Comparison of ENCODE assay signal across 8 cellular contexts in genomic region chr12:15789215-15790171, GRCh38. TPM values are rescaled to one million over a fixed set of nuclear protein-coding genes. Genes with fewer than 3 reads are reported as not detected.
DNase-seq lines count a peak whose midpoint lies in the region; ATAC-seq, FAIRE-seq and TF ChIP-seq lines count a peak whose summit lies in the region.

Gene EPS8, minus strand, starts transcription at chr12:15789388. Its CDS starts 106,437 bp downstream, at chr12:15682951.

- H3K36me3 Mint-ChIP-seq in T-cell (no peaks in the 10 kb centered on the region), progenitor cell of endocrine pancreas (ENCODE audit: insufficient read depth) (no peaks in the 10 kb centered on the region)

- H3K4me1 Mint-ChIP-seq in T-cell (peaks cover 17% of the 10 kb centered on the region in 3 donors), progenitor cell of endocrine pancreas (ENCODE audit: low read depth) (peaks cover 15% of the 10 kb centered on the region)

- no peaks in the 10 kb centered on the region for H3K9me3 ChIP-seq in upper lobe of left lung

- intact Hi-C loops in left cardiac atrium (cut with DNase I) = loop anchor here (5.0 to 10.0 kb wide), 4 partner anchors 68 to 187 kb away; no protein-coding TSS in a partner anchor

- POLR2A ChIA-PET in T-cell (lab: Charles Lee) = no interaction called here

- peak within 1 kb of the TSS; percentile 64 to 88 (median 80) for H3K4me3 ChIP-seq in upper lobe of left lung

- H3K4me3 Mint-ChIP-seq in T-cell (peak within 1 kb of the TSS; percentile 91 to 99 (median 95)), progenitor cell of endocrine pancreas (ENCODE audit: low read depth) (peak within 1 kb of the TSS; percentile 89)

- H3K36me3 ChIP-seq in upper lobe of left lung = no peaks in the 10 kb centered on the region

- ATAC-seq in HG02763 (IDR thresholded peaks at IDR 0.05; ENCODE audit: unreplicated experiment) (peak; percentile 85), T-cell (replicated peaks in 1 of 4) (peak; percentile 92 to 96 (median 94)), left cardiac atrium (peak; percentile 96 to 97), upper lobe of left lung (ENCODE audit: low FRiP score in 2 of 2) (peak; percentile 95 to 97)

- TF ChIP-seq POLR2A in GM12892 (IDR thresholded peaks at IDR 0.05; ENCODE audit: low read depth, low read length) (no peak), upper lobe of left lung (IDR thresholded peaks at IDR 0.05) (peak; percentile 35 to 95 (median 78))

- H3K27me3 ChIP-seq in upper lobe of left lung = peaks cover 0 to 4% (median 0%) of the 10 kb centered on the region in 4 donors

- H3K4me1 ChIP-seq in upper lobe of left lung = peaks cover 0 to 17% (median 3%) of the 10 kb centered on the region in 4 donors

- 3 to 7% methylated on average over 17 to 45 of the region's 85 CpGs for WGBS in upper lobe of left lung, 2 donors

- H3K27ac Mint-ChIP-seq in T-cell (peak within 1 kb of the TSS; percentile 77 to 83), progenitor cell of endocrine pancreas (peak within 1 kb of the TSS; percentile 93)

- DNase-seq in GM12892 (ENCODE audit: insufficient read length) = peak; percentile 78
- peak; percentile 80 for DNase-seq in NCI-H1417 treated with DMSO at 0.1 percent for 48 hours (lab: John Stamatoyannopoulos, UW)
- DNase-seq in T-cell = peak; percentile 70 to 89 (median 82)
- peak; percentile 87 for DNase-seq in amniotic epithelial cell (ENCODE audit: low read depth)
- peak; percentile 92 for DNase-seq in left cardiac atrium
- peak; percentile 99 for DNase-seq in progenitor cell of endocrine pancreas (ENCODE audit: low spot score, unreplicated experiment)
- peak; percentile 89 to 99 for DNase-seq in upper lobe of left lung

- H3K27ac ChIP-seq in upper lobe of left lung = peak within 1 kb of the TSS; percentile 81 to 92 (median 86)

- CTCF ChIA-PET in T-cell (lab: Charles Lee) = interaction anchor here (0.6 to 1.8 kb wide), 8 partner anchors 10 to 1373 kb away, joined by 3 to 5 read pairs (median 4); no protein-coding TSS in a partner anchor

- H3K9me3 Mint-ChIP-seq in T-cell = no peaks in the 10 kb centered on the region
- H3K9me3 Mint-ChIP-seq in progenitor cell of endocrine pancreas (ENCODE audit: low read depth) = no peaks in the 10 kb centered on the region

- no peak for TF ChIP-seq CTCF in progenitor cell of endocrine pancreas (IDR thresholded peaks at IDR 0.05; ENCODE audit: unreplicated experiment)
- peak in 2 of 6 experiments; percentile 19 to 27 for TF ChIP-seq CTCF in upper lobe of left lung (IDR thresholded peaks at IDR 0.05)

- H3K27me3 Mint-ChIP-seq in T-cell (peaks cover 46 to 52% of the 10 kb centered on the region in 2 donors), progenitor cell of endocrine pancreas (peaks cover 41% of the 10 kb centered on the region)

- peak; percentile 90 for FAIRE-seq in GM12892 (lab: Jason Lieb, UNC)

- no peak for TF ChIP-seq EP300 in upper lobe of left lung (IDR thresholded peaks at IDR 0.05)

RNA-seq across cellular contexts. Expression of gene EPS8, which starts in this region (rescaled TPM):
- polyA plus RNA-seq in GM12892 (2012; ENCODE audit: missing spikeins) = 2.4 TPM
- total RNA-seq in T-cell = 1 to 10 TPM in 4 of 5 donors, under 1 TPM in 1; 0.91 to 3.8 (median 2.1) TPM
- 10 to 100 TPM; 46.0 to 46.9 TPM for total RNA-seq in left cardiac atrium
- 20.4 and 23.2 TPM in 2 replicates for total RNA-seq in progenitor cell of endocrine pancreas
- 100 to 1,000 TPM in 2 of 6 donors, 10 to 100 TPM in 4; 43.9 to 112 (median 67.2) TPM for total RNA-seq in upper lobe of left lung

Comparison
In these comparisons a context has a peak if more than half of its experiments do, and no peak if none do; other contexts are left out.
1. Peak in every context shown above with its lines: DNase-seq, ATAC-seq, H3K4me3 ChIP-seq and H3K27ac ChIP-seq.